In genomic region chr1:180540697-180541594, GRCh38 we compare ENCODE assay signal across 16 cellular contexts. TPM values are rescaled to one million over a fixed set of nuclear protein-coding genes. Genes with fewer than 3 reads are reported as not detected.
DNase-seq lines count a peak whose midpoint lies in the region; ATAC-seq and TF ChIP-seq lines count a peak whose summit lies in the region.
"Had no signal": no experiment of that assay in that cellular context is flagged by ENCODE, and none has a peak within 500 bp of the region (broad histone marks: within the 10 kb centered on the region; RNA-seq: fewer than 3 reads in every experiment).

No MANE protein-coding gene starts in this region.

- WGBS in mammary epithelial cell (ENCODE audit: low coverage, missing lambda C conversion rate) = 25% methylated on average over 14 of the region's 14 CpGs

- no peaks in the 10 kb centered on the region for H3K9me3 ChIP-seq in MG63
- no peaks in the 10 kb centered on the region for H3K9me3 ChIP-seq in mammary epithelial cell (replicated peaks; ENCODE audit: insufficient read depth, low read length)
- H3K9me3 ChIP-seq: BE2C, sigmoid colon, upper lobe of right lung had no signal

- intact Hi-C loops in mammary epithelial cell (cut with micrococcal nuclease) = no loop called here

- no peak overlapping the region for H3K4me3 ChIP-seq in MG63
- H3K4me3 ChIP-seq in mammary epithelial cell (replicated peaks in 1 of 3; ENCODE audit: insufficient read depth in 1 of 3, low read depth in 2 of 3, low read length in 3 of 3) = no peak overlapping the region
- H3K4me3 ChIP-seq: sigmoid colon, upper lobe of right lung had no signal

- peak overlapping the region; percentile 20 for H3K4me2 ChIP-seq in mammary epithelial cell (ENCODE audit: insufficient read depth, low read depth, low read length)

- peak overlapping the region; percentile 14 for H2AFZ ChIP-seq in mammary epithelial cell (ENCODE audit: low read depth, low read length)

- H3K9ac ChIP-seq in mammary epithelial cell (ENCODE audit: insufficient read depth, low read length) = no peak overlapping the region

- H3K79me2 ChIP-seq in mammary epithelial cell (ENCODE audit: insufficient read depth, low read length) = no peaks in the 10 kb centered on the region

- no peak for TF ChIP-seq CTCF in mammary epithelial cell (conservative IDR thresholded peaks at IDR 0.05 in 1 of 2, IDR thresholded peaks at IDR 0.05 in 1 of 2; ENCODE audit: extremely low read depth in 1 of 2, insufficient read depth in 1 of 2, low read depth in 1 of 2, low read length in 2 of 2)

- DNase-seq in AG20443 (ENCODE audit: low spot score) = peak; percentile 81
- DNase-seq in MG63 = peak; percentile 81
- DNase-seq in mammary epithelial cell = peak; percentile 60
- peak; percentile 86 for DNase-seq in myocyte (ENCODE audit: low read depth)
- no peak for DNase-seq in SHP77 treated with DMSO at 0.1 percent for 48 hours (lab: John Stamatoyannopoulos, UW)
- DNase-seq in activated CD4-positive, alpha-beta T cell treated with anti-CD3 and anti-CD28 coated beads, Interleukin-2, amount 50 U/mL, for 4 hours = no peak
- DNase-seq in NOMO-1 (lab: John Stamatoyannopoulos, UW; ENCODE audit: unreplicated experiment in 2 of 2) = no peak
- DNase-seq: BE2C, foreskin fibroblast, NCI-H226, sigmoid colon, upper lobe of right lung had no signal

- H3K27me3 ChIP-seq in MG63 (no peaks in the 10 kb centered on the region), mammary epithelial cell (ENCODE audit: insufficient read depth, low read length) (no peaks in the 10 kb centered on the region)
- H3K27me3 ChIP-seq: BE2C, sigmoid colon, upper lobe of right lung had no signal

- CTCF ChIA-PET in mammary epithelial cell (lab: Charles Lee; ENCODE audit: low non-redundant PET) = no interaction called here

- in situ Hi-C loops in mammary epithelial cell (cut with MboI; ENCODE audit: low sequenced_read_pairs in 2 of 2) = no loop called here

- H4K20me1 ChIP-seq in mammary epithelial cell (ENCODE audit: insufficient read depth, low read length) = no peaks in the 10 kb centered on the region

- no peak overlapping the region for H3K27ac ChIP-seq in mammary epithelial cell (ENCODE audit: insufficient read depth, low read depth, low read length)
- H3K27ac ChIP-seq: upper lobe of right lung had no signal

- H3K36me3 ChIP-seq in MG63 (no peaks in the 10 kb centered on the region), mammary epithelial cell (ENCODE audit: insufficient read depth, low read length) (no peaks in the 10 kb centered on the region)
- H3K36me3 ChIP-seq: BE2C, sigmoid colon, upper lobe of right lung had no signal

- BruUV-seq in mammary epithelial cell (replicated peaks; lab: Mats Ljungman, UMichigan) = no TSS peak

- peaks cover 18% of the 10 kb centered on the region for H3K4me1 ChIP-seq in mammary epithelial cell (ENCODE audit: insufficient read depth, low read length)
- H3K4me1 ChIP-seq: upper lobe of right lung had no signal

- no peak for ATAC-seq in GM18907 (IDR thresholded peaks at IDR 0.05; ENCODE audit: unreplicated experiment)
- ATAC-seq: upper lobe of right lung had no signal

- dilution Hi-C loops in mammary epithelial cell (cut with HindIII; ENCODE audit: low sequenced_read_pairs) = no loop called here

RNA-seq across cellular contexts. Expression of gene OVAAL, which starts 17.8 kb away (rescaled TPM):
- not detected in 2 replicates for total RNA-seq in MG63 (2014; rRNA removed; shearing (Covaris generic); ENCODE audit: low replicate concordance)
- under 1 TPM in 1 of 2 donors, not detected in 1; 0.17 TPM for total RNA-seq in mammary epithelial cell
- polyA plus RNA-seq in mammary epithelial cell = 0.03 TPM
- polyA minus RNA-seq in mammary epithelial cell = not detected
- total RNA-seq in myocyte = 3.3 and 4.1 TPM in 2 replicates
- polyA plus RNA-seq in myocyte (2012) = 1.5 TPM
- total RNA-seq: activated T-helper 2 cell treated with anti-CD3 and anti-CD28 coated beads, Interferon-gamma antibody, Interleukin-2, Interleukin-4, amounts not matched to agents 10 μg/mL and 5 μg/mL and 100 μg/mL, durations not matched to agents 14 hours and 24 hours and 36 hours; lung microvascular endothelial cell; neural crest cell; sigmoid colon; upper lobe of right lung had no signal
- polyA plus RNA-seq: sigmoid colon had no signal

RNA-seq across cellular contexts. Expression of gene ACBD6, which starts 38.6 kb away (rescaled TPM):
- total RNA-seq in MG63 (2014; rRNA removed; shearing (Covaris generic); ENCODE audit: low replicate concordance) = 65.9 and 85.3 TPM in 2 replicates
- 10 to 100 TPM; 50.7 to 77.8 TPM for total RNA-seq in mammary epithelial cell
- 60.0 TPM for polyA plus RNA-seq in mammary epithelial cell
- 50.0 TPM for polyA minus RNA-seq in mammary epithelial cell
- 59.2 and 61.0 TPM in 2 replicates for total RNA-seq in myocyte
- polyA plus RNA-seq in myocyte (2012) = 70.8 TPM

Comparison
In these comparisons a context has a peak if more than half of its experiments do, and no peak if none do; other contexts are left out.
1. DNase-seq: peak in AG20443 (single experiment), MG63 (single experiment), mammary epithelial cell (single experiment) and myocyte (single experiment); none in SHP77 treated with DMSO at 0.1 percent for 48 hours (single experiment), activated CD4-positive, alpha-beta T cell treated with anti-CD3 and anti-CD28 coated beads, Interleukin-2, amount 50 U/mL, for 4 hours (0 of 2) and NOMO-1 (0 of 2).